23 cellular contexts compared by ENCODE assay signal in genomic region chr10:13734151-13734550, GRCh38.
"Had no signal": no experiment of that assay in that cellular context is flagged by ENCODE, and none has a peak within 500 bp of the region (broad histone marks: within the 10 kb centered on the region; RNA-seq: fewer than 3 reads in every experiment).

No MANE protein-coding gene starts in this region.

- H3K9me3 Mint-ChIP-seq: activated naive CD4-positive, alpha-beta T cell treated with anti-CD3 and anti-CD28 coated beads, Interleukin-2, amount 50 U/mL, for 72 hours; activated T-cell treated with anti-CD3 and anti-CD28 coated beads, Interleukin-2, amount 50 U/mL, for 72 hours; mesothelial cell of epicardium; naive B cell; neural crest cell had no signal

- H3K36me3 Mint-ChIP-seq: activated naive CD4-positive, alpha-beta T cell treated with anti-CD3 and anti-CD28 coated beads, Interleukin-2, amount 50 U/mL, for 72 hours; naive B cell had no signal

- H3K27ac ChIP-seq: right atrium auricular region, spleen, testis, transverse colon, VCaP had no signal

- H3K36me3 ChIP-seq: spleen, transverse colon had no signal

- DNase-seq: activated CD4-positive, alpha-beta T cell treated with anti-CD3 and anti-CD28 coated beads for 4 hours; activated CD4-positive, alpha-beta T cell treated with anti-CD3 and anti-CD28 coated beads, Interleukin-2, amount 50 U/mL, for 4 hours; activated naive CD4-positive, alpha-beta T cell; activated T-cell treated with anti-CD3 and anti-CD28 coated beads for 4 hours; activated T-cell treated with anti-CD3 and anti-CD28 coated beads, Interleukin-2, amount 50 U/mL, for 72 hours; cerebellar nuclear complex; cortex of kidney; foreskin fibroblast; head of caudate nucleus; hippocampal formation; left cardiac atrium; naive B cell; spleen; stimulated activated CD4-positive, alpha-beta T cell treated with anti-CD3 and anti-CD28 coated beads, Interleukin-2, amount 100 ng/mL, for 48 hours; stimulated activated naive CD8-positive, alpha-beta T cell treated with anti-CD3 and anti-CD28 coated beads, Interleukin-15, Interleukin-2, amounts not matched to agents 100 U/mL and 50 U/mL, for 24 hours; testis; transverse colon had no signal

- H3K4me1 Mint-ChIP-seq: naive B cell had no signal

- H3K27me3 ChIP-seq: right atrium auricular region, spleen, testis, transverse colon had no signal

- H3K4me1 ChIP-seq: right atrium auricular region, testis, transverse colon had no signal

- ATAC-seq: activated naive CD4-positive, alpha-beta T cell treated with anti-CD3 and anti-CD28 coated beads, Interleukin-2, amount 50 U/mL, for 72 hours; activated T-cell treated with anti-CD3 and anti-CD28 coated beads, Interleukin-2, amount 50 U/mL, for 72 hours; esophagus mucosa; left cardiac atrium; stimulated activated naive CD8-positive, alpha-beta T cell treated with anti-CD3 and anti-CD28 coated beads, Interleukin-15, Interleukin-2, amounts not matched to agents 100 U/mL and 50 U/mL, for 24 hours had no signal

- H3K4me3 Mint-ChIP-seq: activated T-cell treated with anti-CD3 and anti-CD28 coated beads, Interleukin-2, amount 50 U/mL, for 72 hours; mesothelial cell of epicardium; naive B cell; neural crest cell had no signal

- H3K9me3 ChIP-seq: right atrium auricular region, spleen, testis, transverse colon had no signal

- H3K27ac Mint-ChIP-seq: activated naive CD4-positive, alpha-beta T cell treated with anti-CD3 and anti-CD28 coated beads, Interleukin-2, amount 50 U/mL, for 72 hours; activated T-cell treated with anti-CD3 and anti-CD28 coated beads, Interleukin-2, amount 50 U/mL, for 72 hours; mesothelial cell of epicardium had no signal

- H3K4me3 ChIP-seq: right atrium auricular region, spleen, testis, transverse colon had no signal
